In genomic region chr6:53281518-53282215, GRCh38 we compare ENCODE assay signal across 10 cellular contexts.
DNase-seq lines count a peak whose midpoint lies in the region; ATAC-seq and TF ChIP-seq lines count a peak whose summit lies in the region.
"Had no signal": no experiment of that assay in that cellular context is flagged by ENCODE, and none has a peak within 500 bp of the region (broad histone marks: within the 10 kb centered on the region; RNA-seq: fewer than 3 reads in every experiment).

No MANE protein-coding gene starts in this region.

- DNase-seq in lower lobe of right lung, result no peak
- no peak for DNase-seq in NCI-H1930 (lab: John Stamatoyannopoulos, UW)
- DNase-seq in GM19238 (ENCODE audit: insufficient read length, low spot score), result no peak
- no peak for DNase-seq in NCI-H345 (lab: John Stamatoyannopoulos, UW)
- DNase-seq: activated CD4-positive, alpha-beta T cell treated with anti-CD3 and anti-CD28 coated beads for 1 hour had no signal

- peaks cover 34% of the 10 kb centered on the region for H3K4me1 ChIP-seq in lower lobe of right lung

- intact Hi-C loops in lower lobe of right lung (cut with DNase I), result no loop called here

- H3K9me3 ChIP-seq in lower lobe of right lung, result no peaks in the 10 kb centered on the region

- peak; percentile 53 for ATAC-seq in GM19324 (IDR thresholded peaks at IDR 0.05; ENCODE audit: low FRiP score, unreplicated experiment)
- peak; percentile 47 for ATAC-seq in HG03460 (IDR thresholded peaks at IDR 0.05; ENCODE audit: unreplicated experiment)
- ATAC-seq in lower lobe of right lung, result peak; percentile 75 to 76
- ATAC-seq in GM19455 (IDR thresholded peaks at IDR 0.05; ENCODE audit: unreplicated experiment), result no peak

- H3K27me3 ChIP-seq in lower lobe of right lung (ENCODE audit: low read depth), result no peaks in the 10 kb centered on the region

- no peak overlapping the region for H3K4me3 ChIP-seq in lower lobe of right lung

- H3K36me3 ChIP-seq in lower lobe of right lung, result peaks cover 10% of the 10 kb centered on the region

- TF ChIP-seq CTCF in C4-2B (conservative IDR thresholded peaks at IDR 0.05) (no peak), lower lobe of right lung (IDR thresholded peaks at IDR 0.05) (no peak)

- H3K27ac ChIP-seq in C4-2B, result peak overlapping the region; percentile 67
- H3K27ac ChIP-seq in lower lobe of right lung, result peak overlapping the region; percentile 57
- H3K27ac ChIP-seq: epithelial cell of prostate had no signal
